In the genomic region with DNA sequence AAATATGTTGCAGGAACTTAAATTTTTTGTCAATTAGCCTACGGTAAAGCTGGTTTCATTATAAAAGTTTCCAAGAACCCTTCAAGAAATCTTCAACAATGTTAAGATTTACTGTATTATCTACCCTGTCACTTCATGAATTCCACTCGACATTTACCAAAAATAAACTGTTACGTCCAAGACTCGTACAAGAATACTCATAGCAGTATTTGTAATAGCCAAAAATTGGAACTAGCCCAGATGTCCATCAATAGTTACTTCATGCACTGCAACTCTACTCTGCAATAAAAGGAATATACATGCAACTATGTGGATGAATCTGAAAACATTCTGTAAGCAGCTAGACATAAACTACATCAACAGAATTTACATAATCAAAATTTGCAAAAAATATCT, we compare ENCODE assay signal across 15 cellular contexts. TPM values are rescaled to one million over a fixed set of nuclear protein-coding genes. Genes with fewer than 3 reads are reported as not detected.
A peak's percentile ranks its signal among the peaks of the same experiment; 100 is the strongest.
DNase-seq lines count a peak whose midpoint lies in the region; ATAC-seq and TF ChIP-seq lines count a peak whose summit lies in the region.
"Had no signal": no experiment of that assay in that cellular context is flagged by ENCODE, and none has a peak within 500 bp of the region (broad histone marks: within the 10 kb centered on the region; RNA-seq: fewer than 3 reads in every experiment).

No MANE protein-coding gene starts in this region.

- POLR2A ChIA-PET in CD8-positive, alpha-beta memory T cell (lab: Charles Lee): interaction anchor here (1.6 kb wide), 1 partner anchor 12 kb away, joined by 15 read pairs; no protein-coding TSS in a partner anchor

- peak overlapping the region in 5 of 8 donors; percentile 13 to 74 (median 40) for H3K27ac Mint-ChIP-seq in CD8-positive, alpha-beta memory T cell

- intact Hi-C loops in body of pancreas (cut with DNase I): no loop called here
- intact Hi-C loops in left ventricle myocardium inferior (cut with micrococcal nuclease): no loop called here
- intact Hi-C loops in stomach (cut with DNase I; ENCODE audit: low total_unique reads): no loop called here

- ATAC-seq in body of pancreas (peak; percentile 38), upper lobe of left lung (ENCODE audit: low FRiP score in 2 of 2) (no peak)

- peaks cover 5% of the 10 kb centered on the region; the same call in 1 of the 2 replicates for H3F3A ChIP-seq in Loucy (ENCODE audit: low read depth)

- peak overlapping the region; percentile 1 for H3K4me2 ChIP-seq in Loucy (ENCODE audit: low read depth, low read length, poor library complexity, severe bottlenecking)

- peaks cover 17% of the 10 kb centered on the region for H3K36me3 ChIP-seq in CD8-positive, alpha-beta memory T cell (ENCODE audit: insufficient read depth, low read length)
- H3K36me3 ChIP-seq in Loucy (ENCODE audit: insufficient read depth, low read length) (peaks cover 45% of the 10 kb centered on the region; the same call in 1 of the 2 replicates), body of pancreas (replicated peaks in 1 of 2; ENCODE audit: insufficient read depth in 1 of 2, low read depth in 2 of 2) (peaks cover 0 to 4% of the 10 kb centered on the region in 2 donors), left ventricle myocardium inferior (peaks cover 57% of the 10 kb centered on the region), stomach (peaks cover 4 to 71% (median 56%) of the 10 kb centered on the region in 4 donors), upper lobe of left lung (peaks cover 0 to 52% (median 11%) of the 10 kb centered on the region in 4 donors)
- H3K36me3 ChIP-seq: ovary had no signal

- H3K36me3 Mint-ChIP-seq in CD8-positive, alpha-beta memory T cell: peaks cover 0 to 69% (median 4%) of the 10 kb centered on the region in 3 donors

- H3K4me1 Mint-ChIP-seq in CD8-positive, alpha-beta memory T cell: peaks cover 31 to 54% (median 42%) of the 10 kb centered on the region in 3 donors

- H3K9me3 ChIP-seq in CD8-positive, alpha-beta memory T cell (ENCODE audit: low read length): no peaks in the 10 kb centered on the region
- H3K9me3 ChIP-seq in Loucy (ENCODE audit: insufficient read depth, low read depth, low read length): no peaks in the 10 kb centered on the region
- H3K9me3 ChIP-seq in body of pancreas: no peaks in the 10 kb centered on the region
- no peaks in the 10 kb centered on the region for H3K9me3 ChIP-seq in left ventricle myocardium inferior (replicated peaks)
- no peaks in the 10 kb centered on the region for H3K9me3 ChIP-seq in stomach
- no peaks in the 10 kb centered on the region for H3K9me3 ChIP-seq in upper lobe of left lung
- H3K9me3 ChIP-seq: ovary had no signal

- H3K4me3 Mint-ChIP-seq in CD8-positive, alpha-beta memory T cell: peak overlapping the region in 1 of 7 donors; percentile 22
- H3K4me3 Mint-ChIP-seq: H9, T-cell had no signal

- TF ChIP-seq CTCF in Loucy (conservative IDR thresholded peaks at IDR 0.05; ENCODE audit: low read length) (no peak), body of pancreas (IDR thresholded peaks at IDR 0.05) (no peak), left ventricle myocardium inferior (IDR thresholded peaks at IDR 0.05; ENCODE audit: borderline replicate concordance) (no peak), stomach (IDR thresholded peaks at IDR 0.05) (no peak), upper lobe of left lung (IDR thresholded peaks at IDR 0.05) (no peak)

- 17 to 37% methylated on average over 4 of the region's 4 CpGs for WGBS in body of pancreas, 2 donors
- WGBS in stomach, 5 donors: 45 to 67% (median 60%) methylated on average over 4 of the region's 4 CpGs
- 32 to 61% methylated on average over 4 of the region's 4 CpGs for WGBS in upper lobe of left lung, 2 donors

- no peak overlapping the region for H2AFZ ChIP-seq in Loucy (ENCODE audit: low read length)

- TF ChIP-seq EP300 in stomach (IDR thresholded peaks at IDR 0.05) (no peak), upper lobe of left lung (IDR thresholded peaks at IDR 0.05) (no peak)

- H3K9me2 ChIP-seq in Loucy (replicated peaks; ENCODE audit: low read depth, low read length): no peaks in the 10 kb centered on the region

- H3K9me3 Mint-ChIP-seq in CD8-positive, alpha-beta memory T cell: no peaks in the 10 kb centered on the region
- H3K9me3 Mint-ChIP-seq: T-cell had no signal

- DNase-seq in CD8-positive, alpha-beta memory T cell: no peak
- DNase-seq in body of pancreas (no peak), left ventricle myocardium inferior (no peak), stomach (no peak), upper lobe of left lung (no peak), NCI-H524 (lab: John Stamatoyannopoulos, UW) (no peak)
- DNase-seq: AML-193; cortex of kidney; H9; NCI-H1694 treated with DMSO at 0.1 percent for 48 hours; stimulated activated CD4-positive, alpha-beta T cell treated with anti-CD3 and anti-CD28 coated beads, Interleukin-2, amount 100 ng/mL, for 24 hours; T-cell had no signal

- CTCF ChIA-PET in CD8-positive, alpha-beta memory T cell (lab: Charles Lee): no interaction called here

- no peak overlapping the region for H3K4me3 ChIP-seq in CD8-positive, alpha-beta memory T cell (ENCODE audit: low read length)
- H3K4me3 ChIP-seq in Loucy (ENCODE audit: low read length, poor library complexity, severe bottlenecking) (no peak overlapping the region), body of pancreas (no peak overlapping the region), left ventricle myocardium inferior (no peak overlapping the region), stomach (no peak overlapping the region), upper lobe of left lung (no peak overlapping the region)
- H3K4me3 ChIP-seq: lung, ovary had no signal

- H3K27ac ChIP-seq in CD8-positive, alpha-beta memory T cell (ENCODE audit: low read depth, low read length): no peak overlapping the region
- H3K27ac ChIP-seq in body of pancreas: no peak overlapping the region
- peak overlapping the region; percentile 46 for H3K27ac ChIP-seq in left ventricle myocardium inferior (replicated peaks)
- peak overlapping the region in 2 of 5 donors; percentile 1 to 12 for H3K27ac ChIP-seq in stomach
- H3K27ac ChIP-seq in upper lobe of left lung: peak overlapping the region in 1 of 4 donors; percentile 7
- H3K27ac ChIP-seq: ovary had no signal

- peaks cover 53% of the 10 kb centered on the region for H3K79me2 ChIP-seq in Loucy (ENCODE audit: insufficient read depth, low read length)

- H3K27me3 ChIP-seq in CD8-positive, alpha-beta memory T cell (ENCODE audit: insufficient read depth, low read length, poor library complexity, severe bottlenecking): no peaks in the 10 kb centered on the region
- H3K27me3 ChIP-seq in Loucy (ENCODE audit: insufficient read depth, low read length, poor library complexity, severe bottlenecking): no peaks in the 10 kb centered on the region
- H3K27me3 ChIP-seq in body of pancreas: no peaks in the 10 kb centered on the region
- no peaks in the 10 kb centered on the region for H3K27me3 ChIP-seq in left ventricle myocardium inferior (ENCODE audit: low read depth)
- H3K27me3 ChIP-seq in stomach: no peaks in the 10 kb centered on the region
- no peaks in the 10 kb centered on the region for H3K27me3 ChIP-seq in upper lobe of left lung
- H3K27me3 ChIP-seq: ovary had no signal

- H3K27me3 Mint-ChIP-seq in CD8-positive, alpha-beta memory T cell: no peaks in the 10 kb centered on the region

- no peak overlapping the region for H3K9ac ChIP-seq in Loucy (ENCODE audit: low read depth, low read length, poor library complexity, severe bottlenecking)

- TF ChIP-seq POLR2A in body of pancreas (IDR thresholded peaks at IDR 0.05) (no peak), stomach (IDR thresholded peaks at IDR 0.05) (no peak), upper lobe of left lung (IDR thresholded peaks at IDR 0.05) (no peak)

- peaks cover 36% of the 10 kb centered on the region for H4K20me1 ChIP-seq in Loucy (ENCODE audit: insufficient read depth, low read length, poor library complexity, severe bottlenecking)

- no peaks in the 10 kb centered on the region for H3K4me1 ChIP-seq in CD8-positive, alpha-beta memory T cell (ENCODE audit: insufficient read depth, low read length)
- H3K4me1 ChIP-seq in Loucy (ENCODE audit: insufficient read depth, low read length, poor library complexity, severe bottlenecking) (peaks cover 18% of the 10 kb centered on the region), body of pancreas (no peaks in the 10 kb centered on the region), left ventricle myocardium inferior (peaks cover 37% of the 10 kb centered on the region), stomach (peaks cover 0 to 9% (median 0%) of the 10 kb centered on the region in 4 donors), upper lobe of left lung (no peaks in the 10 kb centered on the region)

RNA-seq across cellular contexts. Expression of a gene that starts 13.4 kb away (rescaled TPM):
- 100 to 1,000 TPM; 318 to 331 TPM for total RNA-seq in CD8-positive, alpha-beta memory T cell
- 168 TPM for polyA plus RNA-seq in CD8-positive, alpha-beta memory T cell
- total RNA-seq in body of pancreas (100 to 1,000 TPM; 120 to 150 TPM), left ventricle myocardium inferior (77.2 TPM), stomach (100 to 1,000 TPM in 4 of 5 donors, 10 to 100 TPM in 1; 68.1 to 245 (median 137) TPM), upper lobe of left lung (100 to 1,000 TPM in 5 of 6 donors, 10 to 100 TPM in 1; 97.9 to 206 (median 149) TPM)
- polyA plus RNA-seq in stomach: 100 to 1,000 TPM in 1 of 3 donors, 10 to 100 TPM in 2; 72.6 to 130 (median 93.1) TPM
